ENCODE assay signal across 9 cellular contexts in the genomic region with DNA sequence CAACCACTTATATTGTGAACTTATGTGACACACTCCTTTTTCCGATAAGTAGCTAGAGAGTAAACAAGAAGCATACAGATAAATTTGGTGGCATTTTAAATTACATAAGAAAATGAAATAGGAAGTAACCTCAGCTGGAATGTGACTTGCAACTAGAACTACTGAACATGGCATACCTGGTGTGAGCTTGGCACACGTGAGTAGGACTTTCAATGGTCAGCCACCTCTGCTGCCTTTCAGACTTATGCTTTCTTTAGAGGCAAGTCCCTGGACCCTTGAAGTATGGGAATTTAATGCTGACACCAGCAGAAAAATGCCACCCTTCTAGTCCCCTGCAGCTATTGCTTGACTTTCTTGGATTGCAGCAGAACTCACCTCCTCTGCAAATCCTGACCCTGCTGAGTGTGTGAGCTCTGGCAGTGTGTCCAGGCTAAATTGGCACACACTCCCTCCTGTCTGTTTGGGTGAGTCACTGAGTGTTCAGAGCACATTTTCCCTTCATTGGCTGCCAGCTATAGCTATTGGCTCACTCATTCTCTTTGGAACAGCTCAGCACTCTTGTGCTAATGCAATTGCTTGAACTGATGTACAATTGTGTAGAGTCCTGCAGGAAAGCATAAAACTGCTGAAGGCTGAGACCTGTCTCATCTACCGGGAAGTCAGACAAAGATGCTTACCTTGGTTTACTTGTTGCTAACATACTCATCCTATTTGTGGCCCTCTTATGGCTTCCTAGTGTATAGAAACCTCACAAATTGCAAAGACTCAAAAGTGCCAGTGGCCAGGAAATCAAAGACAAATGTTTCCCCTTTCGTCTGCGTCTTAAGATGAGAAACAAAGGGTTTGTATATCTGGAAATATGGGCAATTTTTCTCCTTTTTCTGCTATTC.
A peak's percentile ranks its signal among the peaks of the same experiment; 100 is the strongest.
DNase-seq lines count a peak whose midpoint lies in the region; ATAC-seq and TF ChIP-seq lines count a peak whose summit lies in the region.
"Had no signal": no experiment of that assay in that cellular context is flagged by ENCODE, and none has a peak within 500 bp of the region (broad histone marks: within the 10 kb centered on the region; RNA-seq: fewer than 3 reads in every experiment).

No MANE protein-coding gene starts in this region.

- H3K4me1 ChIP-seq in sigmoid colon: peaks cover 0 to 17% (median 13%) of the 10 kb centered on the region in 4 donors
- H3K4me1 ChIP-seq in smooth muscle cell (ENCODE audit: low read depth): no peaks in the 10 kb centered on the region

- no peak overlapping the region for H3K4me2 ChIP-seq in smooth muscle cell

- peak; percentile 78 for DNase-seq in H4 (ENCODE audit: low spot score)
- DNase-seq in amygdala (lab: John Stamatoyannopoulos, UW): peak in 44 of 56 donors; percentile 1 to 70 (median 26)
- DNase-seq in left cardiac atrium: peak; percentile 68
- peak; percentile 87 for DNase-seq in sigmoid colon
- no peak for DNase-seq in smooth muscle cell (lab: John Stamatoyannopoulos, UW; ENCODE audit: unreplicated experiment)
- no peak for DNase-seq in stimulated activated CD4-positive, alpha-beta T cell treated with anti-CD3 and anti-CD28 coated beads, Interleukin-12 subunit alpha, Interleukin-12 subunit beta, amount 100 ng/mL, for 4 hours
- DNase-seq in GM19240 (ENCODE audit: insufficient read length, low spot score): no peak
- DNase-seq: NCI-H2227 treated with DMSO at 0.1 percent for 48 hours had no signal

- ATAC-seq in left cardiac atrium (peak; percentile 99 to 100), GM21786 (IDR thresholded peaks at IDR 0.05; ENCODE audit: unreplicated experiment) (no peak)

- no peaks in the 10 kb centered on the region for H3K9me3 ChIP-seq in sigmoid colon
- H3K9me3 ChIP-seq in smooth muscle cell (replicated peaks; ENCODE audit: low read depth): no peaks in the 10 kb centered on the region

- H4K20me1 ChIP-seq in smooth muscle cell (ENCODE audit: low read depth): no peaks in the 10 kb centered on the region

- no peak overlapping the region for H3K9ac ChIP-seq in smooth muscle cell (ENCODE audit: low read depth)

- intact Hi-C loops in left cardiac atrium (cut with DNase I) (no loop called here), sigmoid colon (cut with DNase I) (loop anchor here (5.0 kb wide), 1 partner anchor 240 kb away; no protein-coding TSS in a partner anchor)

- no peak for TF ChIP-seq EP300 in sigmoid colon (IDR thresholded peaks at IDR 0.05)

- H3K4me3 ChIP-seq in sigmoid colon (no peak overlapping the region), smooth muscle cell (no peak overlapping the region)

- H3K79me2 ChIP-seq in smooth muscle cell (ENCODE audit: low read depth): no peaks in the 10 kb centered on the region

- no peaks in the 10 kb centered on the region for H3K27me3 ChIP-seq in sigmoid colon
- no peaks in the 10 kb centered on the region for H3K27me3 ChIP-seq in smooth muscle cell (ENCODE audit: low read depth)

- H3K36me3 ChIP-seq in sigmoid colon (no peaks in the 10 kb centered on the region), smooth muscle cell (ENCODE audit: low read depth) (no peaks in the 10 kb centered on the region)

- TF ChIP-seq CTCF in sigmoid colon (IDR thresholded peaks at IDR 0.05) (no peak), smooth muscle cell (IDR thresholded peaks at IDR 0.05; ENCODE audit: borderline replicate concordance, insufficient read depth, poor library complexity, severe bottlenecking) (no peak)

- H3K27ac ChIP-seq in sigmoid colon (no peak overlapping the region), smooth muscle cell (ENCODE audit: low read depth) (no peak overlapping the region)

- H2AFZ ChIP-seq in smooth muscle cell (ENCODE audit: low read depth): no peak overlapping the region

- 80 to 81% methylated on average over 5 of the region's 5 CpGs for WGBS in sigmoid colon, 2 donors
- WGBS in smooth muscle cell (ENCODE audit: low lambda C conversion rate): 93% methylated on average over 5 of the region's 5 CpGs

- no peak for TF ChIP-seq POLR2A in sigmoid colon (IDR thresholded peaks at IDR 0.05)

- H3F3A ChIP-seq in smooth muscle cell (ENCODE audit: low read depth): no peaks in the 10 kb centered on the region

Comparison
In these comparisons a context has a peak if more than half of its experiments do, and no peak if none do; other contexts are left out.
1. DNase-seq: peak in H4 (single experiment), amygdala (44 of 56), left cardiac atrium (single experiment) and sigmoid colon (single experiment); none in smooth muscle cell (single experiment), stimulated activated CD4-positive, alpha-beta T cell treated with anti-CD3 and anti-CD28 coated beads, Interleukin-12 subunit alpha, Interleukin-12 subunit beta, amount 100 ng/mL, for 4 hours (single experiment) and GM19240 (single experiment).